Comparison of ENCODE assay signal across 24 cellular contexts in the genomic region with DNA sequence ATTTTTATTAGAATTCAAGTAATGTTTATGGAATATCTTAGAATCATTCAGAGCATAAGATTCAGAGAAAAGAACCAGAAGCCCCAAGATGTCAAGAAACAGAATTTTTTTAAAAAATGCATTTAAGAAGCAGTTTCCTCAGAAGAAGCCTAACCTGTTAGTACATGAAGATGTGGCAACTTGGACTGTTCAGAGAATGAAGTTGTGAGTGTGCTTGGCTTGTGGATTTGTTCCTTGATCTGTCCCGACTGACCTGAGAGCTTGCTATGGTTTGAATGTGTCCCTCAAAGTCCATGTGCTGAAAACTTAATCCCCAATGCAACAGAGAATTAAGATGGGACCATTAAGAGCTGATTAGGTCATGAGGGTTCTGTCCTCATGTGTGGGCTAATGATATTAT.
"Had no signal": no experiment of that assay in that cellular context is flagged by ENCODE, and none has a peak within 500 bp of the region (broad histone marks: within the 10 kb centered on the region; RNA-seq: fewer than 3 reads in every experiment).

No MANE protein-coding gene starts in this region.

- H3K27me3 ChIP-seq: colonic mucosa, esophagus squamous epithelium, gastrocnemius medialis, left lung had no signal

- H3K4me1 ChIP-seq: colonic mucosa had no signal

- H3K27ac ChIP-seq: colonic mucosa, esophagus squamous epithelium, gastrocnemius medialis, heart right ventricle, left lung, lower lobe of right lung had no signal

- DNase-seq: colonic mucosa; cortex of kidney; effector CD8-positive, alpha-beta T cell; effector memory CD8-positive, alpha-beta T cell; endodermal cell; esophagus squamous epithelium; foreskin fibroblast; foreskin melanocyte; gastrocnemius medialis; glutamatergic neuron; head of caudate nucleus; heart right ventricle; hippocampal formation; immature natural killer cell; islet precursor cell; left cardiac atrium; left lung; left ventricle myocardium superior; lower lobe of right lung; mesendoderm; mucosa of descending colon; naive B cell; naive thymus-derived CD8-positive, alpha-beta T cell had no signal

- ATAC-seq: effector memory CD8-positive, alpha-beta T cell; gastrocnemius medialis; heart right ventricle; left cardiac atrium; left lung; left ventricle myocardium superior; lower lobe of right lung; mucosa of descending colon; naive thymus-derived CD8-positive, alpha-beta T cell had no signal

- H3K9me3 ChIP-seq: colonic mucosa, esophagus squamous epithelium, gastrocnemius medialis, heart right ventricle, left lung, lower lobe of right lung, mucosa of descending colon had no signal

- FAIRE-seq: endometrium had no signal

- H3K36me3 ChIP-seq: colonic mucosa, esophagus squamous epithelium, gastrocnemius medialis, heart right ventricle, left lung, lower lobe of right lung had no signal

- H3K4me3 ChIP-seq: colonic mucosa, esophagus squamous epithelium, gastrocnemius medialis, heart right ventricle, left lung, lower lobe of right lung, mucosa of descending colon had no signal
